ENCODE assay signal across 26 cellular contexts in genomic region chr9:74336161-74336560, GRCh38.
"Had no signal": no experiment of that assay in that cellular context is flagged by ENCODE, and none has a peak within 500 bp of the region (broad histone marks: within the 10 kb centered on the region; RNA-seq: fewer than 3 reads in every experiment).

No MANE protein-coding gene starts in this region.

- H3K36me3 Mint-ChIP-seq: memory B cell; stimulated activated effector memory CD8-positive, alpha-beta T cell treated with anti-CD3 and anti-CD28 coated beads, Interleukin-12 subunit alpha, Interleukin-12 subunit beta, amount 100 ng/mL, for 72 hours had no signal

- DNase-seq: islet precursor cell; left ventricle myocardium inferior; midbrain; mucosa of descending colon; naive thymus-derived CD4-positive, alpha-beta T cell; ovary; retina; right cardiac atrium; sigmoid colon; small intestine; spleen; stimulated activated CD4-positive, alpha-beta T cell treated with anti-CD3 and anti-CD28 coated beads, Interleukin-4, amount 100 ng/mL, for 24 hours; stimulated activated naive CD4-positive, alpha-beta T cell; tibial artery; trophoblast cell; upper lobe of right lung had no signal

- H3K36me3 ChIP-seq: left ventricle myocardium inferior, ovary, sigmoid colon, spleen, suprapubic skin, thoracic aorta, tibial artery, upper lobe of right lung had no signal

- H3K27me3 ChIP-seq: hepatocyte, ovary, sigmoid colon, spleen, suprapubic skin, tibial artery, upper lobe of right lung had no signal

- H3K79me2 ChIP-seq: hepatocyte had no signal

- H3K4me3 ChIP-seq: hepatocyte, left ventricle myocardium inferior, lung, mucosa of descending colon, ovary, sigmoid colon, spleen, suprapubic skin, thoracic aorta, tibial artery, upper lobe of right lung had no signal

- H3K4me2 ChIP-seq: hepatocyte had no signal

- H3K9me3 Mint-ChIP-seq: memory B cell had no signal

- H3K4me3 Mint-ChIP-seq: memory B cell; naive thymus-derived CD4-positive, alpha-beta T cell; natural killer cell treated with Interleukin-12 subunit alpha and Interleukin-12 subunit beta and Interleukin-15 and Interleukin-18, amount 100 ng/mL, for 72 hours; stimulated activated effector memory CD8-positive, alpha-beta T cell treated with anti-CD3 and anti-CD28 coated beads, Interleukin-12 subunit alpha, Interleukin-12 subunit beta, amount 100 ng/mL, for 72 hours; stimulated activated naive CD8-positive, alpha-beta T cell treated with anti-CD3 and anti-CD28 coated beads, Interleukin-15, Interleukin-2, amounts not matched to agents 100 ng/mL and 50 ng/mL, for 24 hours had no signal

- H3K4me1 Mint-ChIP-seq: memory B cell; stimulated activated effector memory CD8-positive, alpha-beta T cell treated with anti-CD3 and anti-CD28 coated beads, Interleukin-12 subunit alpha, Interleukin-12 subunit beta, amount 100 ng/mL, for 72 hours had no signal

- H2AFZ ChIP-seq: hepatocyte had no signal

- H3K27ac Mint-ChIP-seq: memory B cell; naive thymus-derived CD4-positive, alpha-beta T cell; natural killer cell treated with Interleukin-12 subunit alpha and Interleukin-12 subunit beta and Interleukin-15 and Interleukin-18, amount 100 ng/mL, for 72 hours; progenitor cell of endocrine pancreas; stimulated activated effector memory CD8-positive, alpha-beta T cell treated with anti-CD3 and anti-CD28 coated beads, Interleukin-12 subunit alpha, Interleukin-12 subunit beta, amount 100 ng/mL, for 72 hours; stimulated activated naive CD8-positive, alpha-beta T cell treated with anti-CD3 and anti-CD28 coated beads, Interleukin-15, Interleukin-2, amounts not matched to agents 100 ng/mL and 50 ng/mL, for 24 hours had no signal

- H3K4me1 ChIP-seq: left ventricle myocardium inferior, sigmoid colon, spleen, suprapubic skin, tibial artery, upper lobe of right lung had no signal

- H3K27ac ChIP-seq: hepatocyte, left ventricle myocardium inferior, ovary, sigmoid colon, spleen, suprapubic skin, thoracic aorta, tibial artery, upper lobe of right lung had no signal

- FAIRE-seq: small intestine, urothelium cell line had no signal

- H3K9me3 ChIP-seq: left ventricle myocardium inferior, mucosa of descending colon, ovary, sigmoid colon, spleen, suprapubic skin, thoracic aorta, tibial artery, upper lobe of right lung had no signal

- H3K27me3 Mint-ChIP-seq: memory B cell; naive thymus-derived CD4-positive, alpha-beta T cell; natural killer cell treated with Interleukin-12 subunit alpha and Interleukin-12 subunit beta and Interleukin-15 and Interleukin-18, amount 100 ng/mL, for 72 hours; progenitor cell of endocrine pancreas; stimulated activated naive CD8-positive, alpha-beta T cell treated with anti-CD3 and anti-CD28 coated beads, Interleukin-15, Interleukin-2, amounts not matched to agents 100 ng/mL and 50 ng/mL, for 24 hours had no signal

- ATAC-seq: mucosa of descending colon; naive thymus-derived CD4-positive, alpha-beta T cell; natural killer cell treated with Interleukin-12 subunit alpha and Interleukin-12 subunit beta and Interleukin-15 and Interleukin-18, amount 100 ng/mL, for 72 hours; right cardiac atrium; stimulated activated effector memory CD8-positive, alpha-beta T cell treated with anti-CD3 and anti-CD28 coated beads, Interleukin-12 subunit alpha, Interleukin-12 subunit beta, amount 100 ng/mL, for 72 hours; upper lobe of right lung had no signal
